Comparison of ENCODE assay signal across 9 cellular contexts in the genomic region with DNA sequence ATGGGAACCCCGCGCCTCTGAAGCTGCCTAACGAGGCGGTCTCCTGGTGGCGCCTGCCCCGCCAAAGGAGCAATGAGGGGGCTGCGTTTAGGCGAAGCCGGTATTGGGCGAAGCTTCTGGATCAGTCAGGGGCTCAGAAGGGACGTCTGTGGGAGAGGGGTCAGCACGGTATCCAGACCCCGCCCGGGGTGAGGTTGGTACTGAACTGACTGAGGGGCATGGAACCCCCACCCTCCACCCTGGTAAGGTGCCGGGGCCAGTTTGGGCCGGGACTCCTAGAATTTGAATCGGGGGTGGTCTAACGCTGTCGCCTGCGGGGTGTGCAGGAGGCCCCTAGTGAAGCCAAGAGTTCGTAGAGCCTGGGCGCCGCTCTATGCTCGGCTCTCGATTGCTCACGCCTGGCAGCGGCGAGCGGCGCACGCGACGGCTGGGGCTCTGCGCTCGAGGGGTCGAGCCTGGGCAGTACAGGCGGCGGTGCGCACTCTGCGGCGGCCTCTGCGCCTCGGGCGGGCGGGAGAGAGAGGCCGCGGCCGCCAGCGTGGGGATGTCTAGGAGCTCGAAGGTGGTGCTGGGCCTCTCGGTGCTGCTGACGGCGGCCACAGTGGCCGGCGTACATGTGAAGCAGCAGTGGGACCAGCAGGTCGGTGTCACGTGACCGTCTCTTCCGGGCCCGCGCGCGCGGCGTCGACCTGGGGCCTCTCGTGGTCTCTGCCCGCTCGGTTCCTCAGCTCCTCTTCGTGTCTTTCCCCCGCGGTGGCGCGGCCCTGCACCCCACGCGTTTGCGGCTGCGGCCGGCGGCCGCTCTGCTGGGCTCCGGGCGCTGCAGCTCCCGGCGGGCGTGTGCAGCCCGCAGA. TPM values are rescaled to one million over a fixed set of nuclear protein-coding genes. Genes with fewer than 3 reads are reported as not detected.
DNase-seq lines count a peak whose midpoint lies in the region; ATAC-seq, FAIRE-seq and TF ChIP-seq lines count a peak whose summit lies in the region.
"Had no signal": no experiment of that assay in that cellular context is flagged by ENCODE, and none has a peak within 500 bp of the region (broad histone marks: within the 10 kb centered on the region; RNA-seq: fewer than 3 reads in every experiment).

KAT14 (plus strand) TSS at position 452 of the 854 bp plus-strand sequence. CDS start 4,798 bp downstream, outside the sequence.
PET117 (plus strand) TSS at position 452 of the 854 bp plus-strand sequence; CDS start at position 545, 93 bp downstream.

- no peaks in the 10 kb centered on the region for H3K27me3 ChIP-seq in keratinocyte (ENCODE audit: control insufficient read depth, extremely low read depth, insufficient read depth, low read length)

- FAIRE-seq in keratinocyte (lab: Jason Lieb, UNC): no peak
- FAIRE-seq: colon had no signal

- H3K36me3 ChIP-seq in keratinocyte (ENCODE audit: control insufficient read depth in 2 of 2, extremely low read depth in 1 of 2, insufficient read depth in 2 of 2, low read length in 2 of 2): peaks cover 0 to 6% of the 10 kb centered on the region in 2 experiments

- DNase-seq in AG09319 (ENCODE audit: extremely low read depth, low read depth): peak; percentile 83
- peak; percentile 81 for DNase-seq in NCI-H345 treated with DMSO at 0.1 percent for 48 hours (lab: John Stamatoyannopoulos, UW; ENCODE audit: unreplicated experiment)
- peak; percentile 85 to 92 for DNase-seq in central memory CD8-positive, alpha-beta T cell (ENCODE audit: low spot score in 2 of 2)
- DNase-seq in keratinocyte (ENCODE audit: low read depth, low spot score): peak; percentile 13
- peak; percentile 83 to 88 (median 86) for DNase-seq in stimulated activated CD4-positive, alpha-beta T cell treated with anti-CD3 and anti-CD28 coated beads, Interleukin-12 subunit alpha, Interleukin-12 subunit beta, amount 100 ng/mL, for 48 hours (ENCODE audit: low read depth in 2 of 3, low spot score in 1 of 3)

- H3K4me3 Mint-ChIP-seq in central memory CD8-positive, alpha-beta T cell: peak within 1 kb of the TSS; percentile 82

- peak within 1 kb of the TSS; percentile 99 for H2AFZ ChIP-seq in keratinocyte (ENCODE audit: control insufficient read depth, low read length)

- no peaks in the 10 kb centered on the region for H3K9me3 ChIP-seq in keratinocyte (ENCODE audit: control insufficient read depth, low read depth, low read length)

- peak within 1 kb of the TSS; percentile 93 for H3K27ac Mint-ChIP-seq in central memory CD8-positive, alpha-beta T cell (ENCODE audit: low read depth)

- peaks cover 14% of the 10 kb centered on the region for H3K36me3 Mint-ChIP-seq in central memory CD8-positive, alpha-beta T cell (ENCODE audit: insufficient read depth)

- dilution Hi-C loops in keratinocyte (cut with MboI; ENCODE audit: extremely low pct_ligation_motif_present, low sequenced_read_pairs): no loop called here

- peaks cover 33% of the 10 kb centered on the region for H3K4me1 Mint-ChIP-seq in central memory CD8-positive, alpha-beta T cell

- peak within 1 kb of the TSS; percentile 88 for H3K9ac ChIP-seq in keratinocyte (ENCODE audit: control insufficient read depth, extremely low read depth, insufficient read depth, low read length)

- ATAC-seq in GM18909 (IDR thresholded peaks at IDR 0.05; ENCODE audit: poor library complexity, unreplicated experiment) (peak; percentile 86), HG03159 (IDR thresholded peaks at IDR 0.05; ENCODE audit: unreplicated experiment) (peak; percentile 83)
- peak; percentile 90 to 91 for ATAC-seq in activated CD4-positive, CD25-positive, alpha-beta regulatory T cell treated with anti-CD3 and anti-CD28 coated beads, Interleukin-2, amount 50 U/mL, for 24 hours
- ATAC-seq in central memory CD8-positive, alpha-beta T cell (replicated peaks; ENCODE audit: extremely low read depth, poor library complexity, severe bottlenecking): peak; percentile 93

- peak within 1 kb of the TSS; percentile 75 to 95 (median 92) for H3K4me3 ChIP-seq in keratinocyte (ENCODE audit: control insufficient read depth in 2 of 3, extremely low read depth in 1 of 3, insufficient read depth in 2 of 3, low read depth in 1 of 3, low read length in 3 of 3)

- H3K27me3 Mint-ChIP-seq in central memory CD8-positive, alpha-beta T cell: no peaks in the 10 kb centered on the region

- no peaks in the 10 kb centered on the region for H3K9me1 ChIP-seq in keratinocyte (ENCODE audit: control insufficient read depth, extremely low read depth, insufficient read depth, low read length)

- H3K27ac ChIP-seq in keratinocyte (ENCODE audit: control insufficient read depth, insufficient read depth, low read length): peak within 1 kb of the TSS; percentile 76

- no peak; the same call in 1 of the 2 replicates for TF ChIP-seq CTCF in AG09319 (IDR thresholded peaks at IDR 0.05; ENCODE audit: low read depth, low read length)
- TF ChIP-seq CTCF in keratinocyte (optimal IDR thresholded peaks at IDR 0.05 in 1 of 3, IDR thresholded peaks at IDR 0.05 in 1 of 3, conservative IDR thresholded peaks at IDR 0.05 in 1 of 3; ENCODE audit: extremely low read depth in 1 of 3, insufficient read depth in 2 of 3, low read length in 3 of 3): no peak

- H4K20me1 ChIP-seq in keratinocyte (ENCODE audit: control insufficient read depth, extremely low read depth, insufficient read depth, low read length): no peaks in the 10 kb centered on the region

- peak within 1 kb of the TSS; percentile 99 for H3K4me2 ChIP-seq in keratinocyte (ENCODE audit: control insufficient read depth, extremely low read depth, insufficient read depth, low read depth, low read length)

- H3K79me2 ChIP-seq in keratinocyte (ENCODE audit: control insufficient read depth, insufficient read depth, low read length): peaks cover 27% of the 10 kb centered on the region

- peaks cover 22% of the 10 kb centered on the region for H3K4me1 ChIP-seq in keratinocyte (ENCODE audit: control insufficient read depth, extremely low read depth, insufficient read depth, low read length)

- no peaks in the 10 kb centered on the region for H3K9me3 Mint-ChIP-seq in central memory CD8-positive, alpha-beta T cell

RNA-seq across cellular contexts. Expression of gene KAT14, which starts in this region (rescaled TPM):
- polyA plus RNA-seq in keratinocyte: 9.4 to 9.8 TPM (median 9.6 TPM) in 3 replicates
- 16.6 TPM for polyA plus RNA-seq in keratinocyte (2011; ENCODE audit: low read depth)
- 8.5 and 10.8 TPM in 2 replicates for polyA plus RNA-seq in keratinocyte (2011; cell fraction: cytosol; rRNA removed)
- polyA plus RNA-seq in keratinocyte (2011; cell fraction: nucleus; rRNA removed): 13.2 and 13.7 TPM in 2 replicates
- 6.9 TPM in 2 replicates for polyA plus RNA-seq in keratinocyte (2012; ENCODE audit: low replicate concordance)
- polyA minus RNA-seq in keratinocyte: 8.2 to 16.5 TPM (median 15.5 TPM) in 3 replicates
- polyA minus RNA-seq in keratinocyte (2011; cell fraction: cytosol; rRNA and poly(A)+ RNA removed): 7.9 TPM
- polyA minus RNA-seq in keratinocyte (2011; cell fraction: nucleus; rRNA and poly(A)+ RNA removed): 7.9 and 14.7 TPM in 2 replicates

RNA-seq across cellular contexts. Expression of gene PET117, which starts in this region (rescaled TPM):
- 6.4 to 11.8 TPM (median 9.8 TPM) in 3 replicates for polyA plus RNA-seq in keratinocyte
- 15.7 TPM for polyA plus RNA-seq in keratinocyte (2011; ENCODE audit: low read depth)
- polyA plus RNA-seq in keratinocyte (2011; cell fraction: cytosol; rRNA removed): 7.4 and 10.7 TPM in 2 replicates
- 3.9 and 8.2 TPM in 2 replicates for polyA plus RNA-seq in keratinocyte (2011; cell fraction: nucleus; rRNA removed)
- polyA plus RNA-seq in keratinocyte (2012; ENCODE audit: low replicate concordance): 7.3 and 11.3 TPM in 2 replicates
- 0.98 to 3.4 TPM (median 1.7 TPM) in 3 replicates for polyA minus RNA-seq in keratinocyte
- 3.1 TPM for polyA minus RNA-seq in keratinocyte (2011; cell fraction: cytosol; rRNA and poly(A)+ RNA removed)
- 1.2 and 2.5 TPM in 2 replicates for polyA minus RNA-seq in keratinocyte (2011; cell fraction: nucleus; rRNA and poly(A)+ RNA removed)

Comparison
In these comparisons a context has a peak if more than half of its experiments do, and no peak if none do; other contexts are left out.
1. Peak in every context shown above with its lines: DNase-seq, ATAC-seq, H3K4me3 ChIP-seq and H3K27ac ChIP-seq.
2. DNase-seq: peak in every context shown above with its lines; median percentile 88 in central memory CD8-positive, alpha-beta T cell; 86 in stimulated activated CD4-positive, alpha-beta T cell treated with anti-CD3 and anti-CD28 coated beads, Interleukin-12 subunit alpha, Interleukin-12 subunit beta, amount 100 ng/mL, for 48 hours; 83 in AG09319; 81 in NCI-H345 treated with DMSO at 0.1 percent for 48 hours; 13 in keratinocyte.